Comparison of ENCODE assay signal across 16 cellular contexts in genomic region chr4:152117501-152117900, GRCh38.
A peak's percentile ranks its signal among the peaks of the same experiment; 100 is the strongest.
DNase-seq lines count a peak whose midpoint lies in the region; ATAC-seq and TF ChIP-seq lines count a peak whose summit lies in the region.
"Had no signal": no experiment of that assay in that cellular context is flagged by ENCODE, and none has a peak within 500 bp of the region (broad histone marks: within the 10 kb centered on the region; RNA-seq: fewer than 3 reads in every experiment).

No MANE protein-coding gene starts in this region.

- no peaks in the 10 kb centered on the region for H3K36me3 ChIP-seq in gastrocnemius medialis
- H3K36me3 ChIP-seq: BE2C had no signal

- TF ChIP-seq POLR2A in gastrocnemius medialis (IDR thresholded peaks at IDR 0.05) = no peak

- H3K4me1 ChIP-seq in gastrocnemius medialis = peaks cover 30 to 43% of the 10 kb centered on the region in 2 donors
- H3K4me1 ChIP-seq: BE2C had no signal

- peak overlapping the region in 2 of 4 donors; percentile 7 to 17 for H3K4me3 ChIP-seq in gastrocnemius medialis
- H3K4me3 ChIP-seq: GM12878 had no signal

- DNase-seq in left ventricle myocardium superior (no peak), cardiac septum (ENCODE audit: low spot score) (no peak), G401 (ENCODE audit: low spot score) (peak; percentile 83), cerebellum (ENCODE audit: low spot score) (peak; percentile 44), gastrocnemius medialis (peak; percentile 53 to 68), midbrain (lab: John Stamatoyannopoulos, UW) (no peak), amniotic stem cell (lab: John Stamatoyannopoulos, UW) (no peak), LoVo (ENCODE audit: low spot score) (no peak)
- DNase-seq: BE2C, DMS53, H9, MM.1S, NCI-H774, SIG-M5 had no signal

- no peaks in the 10 kb centered on the region for H3K9me3 ChIP-seq in gastrocnemius medialis
- H3K9me3 ChIP-seq: BE2C had no signal

- TF ChIP-seq CTCF in gastrocnemius medialis (IDR thresholded peaks at IDR 0.05 in 4 of 5, conservative IDR thresholded peaks at IDR 0.05 in 1 of 5) = no peak

- in situ Hi-C loops in G401 (cut with HindIII; ENCODE audit: low sequenced_read_pairs) (no loop called here), gastrocnemius medialis (cut with MboI; ENCODE audit: low sequenced_read_pairs in 4 of 4) (no loop called here)

- no peaks in the 10 kb centered on the region for H3K27me3 ChIP-seq in gastrocnemius medialis
- H3K27me3 ChIP-seq: BE2C had no signal

- peak overlapping the region; percentile 43 to 83 (median 67) for H3K27ac ChIP-seq in gastrocnemius medialis
- H3K27ac ChIP-seq: KMS-11 had no signal

- intact Hi-C loops in left ventricle myocardium superior (cut with micrococcal nuclease) = no loop called here
- intact Hi-C loops in cardiac septum (cut with DNase I) = no loop called here
- intact Hi-C loops in gastrocnemius medialis (cut with DNase I; ENCODE audit: low total_unique reads) = loop anchor here (2.0 to 10.0 kb wide), 2 partner anchors 79 to 453 kb away; no protein-coding TSS in a partner anchor

- peak; percentile 25 for ATAC-seq in left ventricle myocardium superior
- peak; percentile 79 to 81 for ATAC-seq in gastrocnemius medialis
- ATAC-seq: GM12878 had no signal

Comparison
In these comparisons a context has a peak if more than half of its experiments do, and no peak if none do; other contexts are left out.
1. DNase-seq: peak in G401 (single experiment), cerebellum (single experiment) and gastrocnemius medialis (2 of 2); none in left ventricle myocardium superior (single experiment), cardiac septum (single experiment), midbrain (single experiment), amniotic stem cell (single experiment) and LoVo (single experiment).